In the genomic region with DNA sequence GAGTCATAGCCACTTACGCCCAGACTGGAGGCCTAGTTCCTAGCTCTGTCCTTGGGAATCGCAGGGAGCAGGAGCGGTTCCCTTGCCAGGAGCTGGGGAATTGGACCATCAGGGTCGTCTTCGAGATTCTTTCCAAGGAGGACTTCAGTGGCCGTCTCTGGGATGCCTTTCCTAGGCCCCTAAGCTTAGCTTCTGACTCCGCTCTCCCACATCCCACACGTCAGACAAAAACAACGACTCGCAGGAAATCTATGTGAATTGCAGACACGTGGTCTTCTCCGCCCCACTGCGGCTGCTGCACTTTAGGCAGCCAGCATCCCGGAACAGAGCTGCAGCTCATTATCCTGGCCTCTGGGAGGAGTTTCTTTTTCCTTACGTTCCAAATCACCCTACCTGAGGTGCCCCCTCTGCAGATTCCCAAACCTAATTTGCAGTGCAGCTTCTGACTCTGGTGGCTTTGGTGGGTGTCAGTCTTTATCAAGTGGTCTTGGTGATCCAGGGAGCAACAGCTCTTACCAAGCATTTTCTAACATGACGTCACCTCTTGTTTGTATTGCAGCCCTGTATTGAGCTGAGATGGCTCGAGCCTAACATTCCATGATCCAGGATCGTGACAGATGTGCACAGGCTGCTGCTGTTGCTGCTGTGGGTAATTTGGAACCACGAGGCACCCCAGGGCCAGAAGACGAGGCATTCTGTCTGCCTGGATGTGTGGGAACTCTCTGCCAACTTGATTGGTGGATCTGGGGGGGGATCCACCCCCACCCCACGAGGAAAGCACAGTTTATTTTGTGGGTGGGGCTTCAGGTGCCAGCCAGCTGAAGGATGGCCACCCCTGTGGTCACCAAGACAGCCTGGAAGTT, we compare ENCODE assay signal across 8 cellular contexts. TPM values are rescaled to one million over a fixed set of nuclear protein-coding genes. Genes with fewer than 3 reads are reported as not detected.
DNase-seq lines count a peak whose midpoint lies in the region; ATAC-seq and TF ChIP-seq lines count a peak whose summit lies in the region.

No MANE protein-coding gene starts in this region.

- peak overlapping the region; percentile 25 for H2BK12ac ChIP-seq in H9 (ENCODE audit: insufficient read length, low read depth, low read length)

- peak overlapping the region in 2 of 3 experiments; percentile 84 to 100; a peak in 4 of 7 replicates for H3K27ac Mint-ChIP-seq in H9

- H3K9me3 Mint-ChIP-seq in H9 = no peaks in the 10 kb centered on the region

- no peak overlapping the region for H2BK20ac ChIP-seq in H9 (ENCODE audit: low read depth, low read length, poor library complexity, severe bottlenecking)

- no peak overlapping the region for H2AFZ ChIP-seq in H9 (ENCODE audit: low read length)
- no peak overlapping the region for H2AFZ ChIP-seq in OCI-LY3 (ENCODE audit: low read depth, low read length)

- ATAC-seq in foreskin keratinocyte (peak; percentile 28), GM19328 (IDR thresholded peaks at IDR 0.05; ENCODE audit: unreplicated experiment) (no peak), HG03460 (IDR thresholded peaks at IDR 0.05; ENCODE audit: unreplicated experiment) (no peak)

- no peak overlapping the region for H4K91ac ChIP-seq in H9 (ENCODE audit: insufficient read length, low read depth, low read length)

- peak; percentile 35; the same call in 1 of the 2 replicates for TF ChIP-seq CTCF in AG10803 (conservative IDR thresholded peaks at IDR 0.05; ENCODE audit: low read length)
- no peak; the same call in 2 of the 3 replicates for TF ChIP-seq CTCF in H9 (conservative IDR thresholded peaks at IDR 0.05)
- no peak for TF ChIP-seq CTCF in OCI-LY3 (IDR thresholded peaks at IDR 0.05; ENCODE audit: low read depth, low read length)
- peak; percentile 55 for TF ChIP-seq CTCF in foreskin keratinocyte (conservative IDR thresholded peaks at IDR 0.05)

- H3K27me3 Mint-ChIP-seq in H9 (ENCODE audit: low read depth) = no peaks in the 10 kb centered on the region; the same call in 1 of the 2 replicates

- H3K79me2 ChIP-seq in H9 (ENCODE audit: insufficient read depth, low read length) (no peaks in the 10 kb centered on the region), OCI-LY3 (ENCODE audit: low read length) (no peaks in the 10 kb centered on the region; the same call in 1 of the 2 replicates)

- peaks cover 11 to 18% of the 10 kb centered on the region in 2 experiments for H3K4me1 Mint-ChIP-seq in H9

- no peaks in the 10 kb centered on the region for H3K36me3 ChIP-seq in OCI-LY3 (replicated peaks; ENCODE audit: low read depth, low read length)

- H3K4ac ChIP-seq in H9 (ENCODE audit: low read depth, low read length) = no peak overlapping the region

- peak overlapping the region; percentile 74 for H3K9ac ChIP-seq in H9 (ENCODE audit: extremely low read depth, insufficient read length, low read length)
- peak overlapping the region; percentile 65; the same call in 1 of the 2 replicates for H3K9ac ChIP-seq in OCI-LY3 (ENCODE audit: low read length)

- no peak overlapping the region for H4K5ac ChIP-seq in H9 (ENCODE audit: insufficient read length, low read depth, low read length)

- H3K4me2 ChIP-seq in H9 (ENCODE audit: insufficient read depth, insufficient read length, low read length) (peak overlapping the region; percentile 88), OCI-LY3 (ENCODE audit: low read length) (peak overlapping the region; percentile 96)

- WGBS in H9 (ENCODE audit: extremely low coverage, insufficient read length, low lambda C conversion rate) = no CpG with 5 or more reads among the region's 21 CpGs

- peak overlapping the region; percentile 97 to 98 for H3K4me3 Mint-ChIP-seq in H9

- no peak overlapping the region for H2BK15ac ChIP-seq in H9 (ENCODE audit: low read depth, low read length)

- no peaks in the 10 kb centered on the region for H3K4me1 ChIP-seq in H9 (ENCODE audit: insufficient read depth, low read length)
- H3K4me1 ChIP-seq in OCI-LY3 (ENCODE audit: low read length) = peaks cover 9% of the 10 kb centered on the region; the same call in 1 of the 2 replicates
- peaks cover 13% of the 10 kb centered on the region for H3K4me1 ChIP-seq in foreskin keratinocyte

- no peak overlapping the region for H3K23ac ChIP-seq in H9 (ENCODE audit: insufficient read length, low read depth, low read length)

- no peak overlapping the region for H2AK5ac ChIP-seq in H9 (ENCODE audit: insufficient read length, low read length)

- H3K18ac ChIP-seq in H9 (ENCODE audit: insufficient read length, low read depth, low read length) = peak overlapping the region; percentile 88

- peaks cover 11% of the 10 kb centered on the region for H3K23me2 ChIP-seq in H9 (ENCODE audit: insufficient read length, low read depth, low read length, poor library complexity, severe bottlenecking)

- peak overlapping the region; percentile 88 for H3K4me3 ChIP-seq in AG10803 (ENCODE audit: low read length)
- peak overlapping the region; percentile 83 for H3K4me3 ChIP-seq in OCI-LY3 (ENCODE audit: low read length)

- H3K27ac ChIP-seq in H9 (ENCODE audit: insufficient read length, low read depth, low read length) = no peak overlapping the region
- no peak overlapping the region for H3K27ac ChIP-seq in OCI-LY3 (ENCODE audit: low read length)
- peak overlapping the region; percentile 1 for H3K27ac ChIP-seq in foreskin keratinocyte

- H4K8ac ChIP-seq in H9 (replicated peaks; ENCODE audit: insufficient read length, low read depth, low read length) = no peak overlapping the region

- no peak overlapping the region for H2BK120ac ChIP-seq in H9 (ENCODE audit: low read depth, low read length, poor library complexity, severe bottlenecking)

- DNase-seq in AG10803 (ENCODE audit: low read depth) (peak; percentile 86), H9 (peak; percentile 71), foreskin keratinocyte (peak; percentile 53 to 71), non-pigmented ciliary epithelial cell (ENCODE audit: low read depth) (peak; percentile 54)
- DNase-seq in activated effector memory CD4-positive, alpha-beta T cell treated with Interleukin-2 at 50 U/mL for 16 hours = peak; percentile 27

- no peaks in the 10 kb centered on the region for H3K79me1 ChIP-seq in H9 (ENCODE audit: insufficient read depth, low read depth, low read length, poor library complexity, severe bottlenecking)

- H3K9me3 ChIP-seq in H9 (ENCODE audit: control insufficient read depth, low read depth, low read length) (no peaks in the 10 kb centered on the region), OCI-LY3 (ENCODE audit: insufficient read depth, low read length) (no peaks in the 10 kb centered on the region)

- H3K14ac ChIP-seq in H9 (ENCODE audit: insufficient read depth, low read length) = peak overlapping the region; percentile 87; the same call in 1 of the 2 replicates

- H4K20me1 ChIP-seq in H9 (ENCODE audit: control insufficient read depth, insufficient read depth, insufficient read length) = peaks cover 3% of the 10 kb centered on the region
- no peaks in the 10 kb centered on the region for H4K20me1 ChIP-seq in OCI-LY3 (ENCODE audit: insufficient read depth, low read length)

- H3K27me3 ChIP-seq in H9 (ENCODE audit: insufficient read depth, low read length) = no peaks in the 10 kb centered on the region
- no peaks in the 10 kb centered on the region for H3K27me3 ChIP-seq in OCI-LY3 (ENCODE audit: low read depth, low read length)
- H3K27me3 ChIP-seq in foreskin keratinocyte = no peaks in the 10 kb centered on the region

- H3T11ph ChIP-seq in H9 (ENCODE audit: low read length) = no peak overlapping the region

- H2BK5ac ChIP-seq in H9 (ENCODE audit: insufficient read length, low read length) = no peak overlapping the region

- H3K36me3 Mint-ChIP-seq in H9 (ENCODE audit: insufficient read depth in 1 of 3, low read depth in 3 of 3) = peaks cover 5 to 9% (median 9%) of the 10 kb centered on the region in 3 experiments; a peak in 3 of 7 replicates

- H3K56ac ChIP-seq in H9 (ENCODE audit: insufficient read length, low read depth, low read length) = no peak overlapping the region

RNA-seq across cellular contexts. Expression of gene KATNB1, which starts 1.1 kb away (rescaled TPM):
- total RNA-seq in H9 (2021) (25.7 and 29.9 TPM in 2 replicates), foreskin keratinocyte (37.9 and 39.0 TPM in 2 replicates)
- 34.4 and 35.4 TPM in 2 replicates for polyA plus RNA-seq in foreskin keratinocyte

RNA-seq across cellular contexts. Expression of gene DRC7, which starts 42.0 kb away (rescaled TPM):
- total RNA-seq in H9 (2021) (0.72 TPM in 1 of 2 replicates, not detected in the other), foreskin keratinocyte (not detected in 2 replicates)
- not detected in 2 replicates for polyA plus RNA-seq in foreskin keratinocyte

Comparison
In these comparisons a context has a peak if more than half of its experiments do, and no peak if none do; other contexts are left out.
1. DNase-seq: peak in every context shown above with its lines; median percentile 86 in AG10803; 71 in H9; 62 in foreskin keratinocyte; 54 in non-pigmented ciliary epithelial cell; 27 in activated effector memory CD4-positive, alpha-beta T cell treated with Interleukin-2 at 50 U/mL for 16 hours.
2. CTCF ChIP-seq: peak in AG10803 (single experiment) and foreskin keratinocyte (single experiment); none in H9 (single experiment) and OCI-LY3 (single experiment).